Comparison of ENCODE assay signal across 8 cellular contexts in the genomic region with DNA sequence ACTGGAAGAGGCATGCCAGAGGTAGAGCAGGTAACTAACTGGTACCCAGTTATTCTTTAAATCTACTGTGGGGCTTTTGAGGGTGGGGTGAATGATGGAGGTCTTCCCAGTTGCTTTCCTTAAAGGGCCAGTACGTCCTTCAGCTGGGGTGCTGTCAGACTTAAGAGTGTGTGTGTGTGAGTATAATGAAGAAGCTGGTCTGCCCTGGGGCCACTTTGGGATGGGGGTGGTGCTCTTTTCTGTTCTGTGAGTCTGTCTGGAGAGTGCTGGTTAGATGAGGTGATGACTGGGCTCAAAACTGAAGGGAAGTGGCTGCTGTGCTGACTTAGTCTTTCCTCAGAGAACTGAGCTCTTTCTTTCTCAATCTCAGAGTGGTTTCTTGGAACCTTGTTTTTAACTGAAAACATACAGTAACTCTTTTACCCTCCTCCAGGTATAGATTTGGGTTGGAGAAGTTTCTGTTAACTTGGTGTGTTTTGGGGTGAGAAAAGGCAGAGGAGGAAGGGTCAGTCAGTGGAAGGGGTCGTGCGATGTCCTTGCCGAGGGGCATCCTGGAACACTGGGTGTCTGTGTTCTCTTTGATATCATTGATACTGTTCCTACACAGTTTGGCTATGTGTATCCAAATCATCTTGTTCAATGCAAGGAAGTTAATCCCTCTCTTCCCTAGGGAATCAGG. TPM values are rescaled to one million over a fixed set of nuclear protein-coding genes. Genes with fewer than 3 reads are reported as not detected.
DNase-seq lines count a peak whose midpoint lies in the region; ATAC-seq and TF ChIP-seq lines count a peak whose summit lies in the region.

No MANE protein-coding gene starts in this region.

- H3K9me3 Mint-ChIP-seq in activated T-helper 2 cell treated with anti-CD3 and anti-CD28 coated beads, Interferon-gamma antibody, Interleukin-2, Interleukin-4, amounts not matched to agents 10 μg/mL and 5 μg/mL and 100 μg/mL, durations not matched to agents 14 hours and 24 hours and 36 hours, result peaks cover 4% of the 10 kb centered on the region
- no peaks in the 10 kb centered on the region for H3K9me3 Mint-ChIP-seq in osteocyte (ENCODE audit: unreplicated experiment)

- peak overlapping the region; percentile 33 for H3K4me2 ChIP-seq in OCI-LY1 (ENCODE audit: low read length)

- H3K36me3 ChIP-seq in OCI-LY1 (ENCODE audit: insufficient read depth, low read length), result no peaks in the 10 kb centered on the region
- peaks cover 0 to 10% (median 0%) of the 10 kb centered on the region in 4 donors for H3K36me3 ChIP-seq in upper lobe of left lung

- no peak for TF ChIP-seq CTCF in GM12875 (IDR thresholded peaks at IDR 0.05; ENCODE audit: borderline replicate concordance, insufficient read depth, low read depth, low read length)
- no peak for TF ChIP-seq CTCF in OCI-LY1 (IDR thresholded peaks at IDR 0.05; ENCODE audit: low read length)
- no peak for TF ChIP-seq CTCF in fibroblast of villous mesenchyme (IDR thresholded peaks at IDR 0.05; ENCODE audit: insufficient read depth, low read depth, low read length)
- TF ChIP-seq CTCF in osteocyte (IDR thresholded peaks at IDR 0.05), result no peak
- TF ChIP-seq CTCF in upper lobe of left lung (IDR thresholded peaks at IDR 0.05), result no peak

- peak overlapping the region; percentile 18; the same call in 1 of the 2 replicates for H3K9ac ChIP-seq in OCI-LY1 (ENCODE audit: low read length)

- H3K36me3 Mint-ChIP-seq in activated T-helper 2 cell treated with anti-CD3 and anti-CD28 coated beads, Interferon-gamma antibody, Interleukin-2, Interleukin-4, amounts not matched to agents 10 μg/mL and 5 μg/mL and 100 μg/mL, durations not matched to agents 14 hours and 24 hours and 36 hours (ENCODE audit: low read depth), result peaks cover 17% of the 10 kb centered on the region
- H3K36me3 Mint-ChIP-seq in osteocyte (ENCODE audit: unreplicated experiment), result peaks cover 3% of the 10 kb centered on the region

- no peaks in the 10 kb centered on the region for H3K9me2 ChIP-seq in OCI-LY1 (ENCODE audit: low read depth, low read length)

- H4K20me1 ChIP-seq in OCI-LY1 (ENCODE audit: insufficient read depth, low read length), result no peaks in the 10 kb centered on the region

- H3K79me2 ChIP-seq in OCI-LY1 (ENCODE audit: insufficient read depth, low read length), result no peaks in the 10 kb centered on the region

- H3K27me3 Mint-ChIP-seq in activated T-helper 2 cell treated with anti-CD3 and anti-CD28 coated beads, Interferon-gamma antibody, Interleukin-2, Interleukin-4, amounts not matched to agents 10 μg/mL and 5 μg/mL and 100 μg/mL, durations not matched to agents 14 hours and 24 hours and 36 hours (ENCODE audit: low read depth), result no peaks in the 10 kb centered on the region
- no peaks in the 10 kb centered on the region for H3K27me3 Mint-ChIP-seq in osteocyte (ENCODE audit: unreplicated experiment)

- TF ChIP-seq POLR2A in upper lobe of left lung (IDR thresholded peaks at IDR 0.05), result peak in 1 of 4 donors; percentile 44

- H3K4me1 Mint-ChIP-seq in activated T-helper 2 cell treated with anti-CD3 and anti-CD28 coated beads, Interferon-gamma antibody, Interleukin-2, Interleukin-4, amounts not matched to agents 10 μg/mL and 5 μg/mL and 100 μg/mL, durations not matched to agents 14 hours and 24 hours and 36 hours (ENCODE audit: low read depth), result peaks cover 45% of the 10 kb centered on the region
- peaks cover 47% of the 10 kb centered on the region for H3K4me1 Mint-ChIP-seq in osteocyte (ENCODE audit: unreplicated experiment)

- H3K4me3 ChIP-seq in GM12875 (ENCODE audit: low read depth, low read length), result peak overlapping the region; percentile 61
- peak overlapping the region; percentile 2 for H3K4me3 ChIP-seq in OCI-LY1 (ENCODE audit: low read depth, low read length, poor library complexity, severe bottlenecking)
- H3K4me3 ChIP-seq in fibroblast of villous mesenchyme (ENCODE audit: low read depth, low read length), result peak overlapping the region; percentile 72
- H3K4me3 ChIP-seq in upper lobe of left lung, result peak overlapping the region in 3 of 4 donors; percentile 12 to 36 (median 34)

- H3K27ac Mint-ChIP-seq in activated T-helper 2 cell treated with anti-CD3 and anti-CD28 coated beads, Interferon-gamma antibody, Interleukin-2, Interleukin-4, amounts not matched to agents 10 μg/mL and 5 μg/mL and 100 μg/mL, durations not matched to agents 14 hours and 24 hours and 36 hours, result peak overlapping the region; percentile 96
- peak overlapping the region; percentile 98 for H3K27ac Mint-ChIP-seq in osteocyte (ENCODE audit: unreplicated experiment)

- peak; percentile 85 to 91 for ATAC-seq in upper lobe of left lung (ENCODE audit: low FRiP score in 2 of 2)

- H2AFZ ChIP-seq in OCI-LY1 (ENCODE audit: low read length), result peak overlapping the region; percentile 70; the same call in 1 of the 2 replicates

- 19 to 32% methylated on average over 4 of the region's 4 CpGs for WGBS in upper lobe of left lung, 2 donors

- H3K27ac ChIP-seq in OCI-LY1 (ENCODE audit: low read depth, low read length, poor library complexity, severe bottlenecking), result no peak overlapping the region
- peak overlapping the region; percentile 79 to 88 (median 80) for H3K27ac ChIP-seq in upper lobe of left lung

- H3K4me3 Mint-ChIP-seq in activated T-helper 2 cell treated with anti-CD3 and anti-CD28 coated beads, Interferon-gamma antibody, Interleukin-2, Interleukin-4, amounts not matched to agents 10 μg/mL and 5 μg/mL and 100 μg/mL, durations not matched to agents 14 hours and 24 hours and 36 hours (ENCODE audit: low read depth), result peak overlapping the region; percentile 97
- peak overlapping the region; percentile 89 for H3K4me3 Mint-ChIP-seq in osteocyte (ENCODE audit: unreplicated experiment)

- H3K9me3 ChIP-seq in OCI-LY1 (ENCODE audit: low read length) (no peaks in the 10 kb centered on the region), upper lobe of left lung (no peaks in the 10 kb centered on the region)

- intact Hi-C loops in activated T-helper 2 cell treated with anti-CD3 and anti-CD28 coated beads, Interferon-gamma antibody, Interleukin-2, Interleukin-4, amounts not matched to agents 10 μg/mL and 5 μg/mL and 100 μg/mL, durations not matched to agents 14 hours and 24 hours and 36 hours (cut with micrococcal nuclease), result loop anchor here (1.0 to 2.0 kb wide), 4 partner anchors 8 to 20 kb away; no protein-coding TSS in a partner anchor

- TF ChIP-seq EP300 in upper lobe of left lung (IDR thresholded peaks at IDR 0.05), result no peak

- H3K4me1 ChIP-seq in OCI-LY1 (ENCODE audit: insufficient read depth, low read length, severe bottlenecking) (peaks cover 18% of the 10 kb centered on the region), upper lobe of left lung (peaks cover 32 to 50% (median 42%) of the 10 kb centered on the region in 4 donors)

- peak; percentile 63 for DNase-seq in activated T-helper 2 cell treated with anti-CD3 and anti-CD28 coated beads, Interferon-gamma antibody, Interleukin-2, Interleukin-4, amounts not matched to agents 10 μg/mL and 5 μg/mL and 100 μg/mL, durations not matched to agents 14 hours and 24 hours and 36 hours (ENCODE audit: low spot score)
- peak; percentile 78 for DNase-seq in fibroblast of villous mesenchyme (ENCODE audit: low read depth)
- DNase-seq in osteocyte (ENCODE audit: extremely low spot score, unreplicated experiment), result no peak
- DNase-seq in upper lobe of left lung, result peak in 1 of 2 donors; percentile 65
- DNase-seq in RKO (ENCODE audit: low spot score), result no peak
- DNase-seq in NCI-H82 (lab: John Stamatoyannopoulos, UW), result no peak

- H3F3A ChIP-seq in OCI-LY1 (ENCODE audit: insufficient read depth, low read length), result no peaks in the 10 kb centered on the region

- H3K27me3 ChIP-seq in OCI-LY1 (ENCODE audit: insufficient read depth, low read length) (no peaks in the 10 kb centered on the region), upper lobe of left lung (no peaks in the 10 kb centered on the region)

RNA-seq across cellular contexts. Expression of a gene that starts 0.7 kb away (rescaled TPM):
- 210 and 212 TPM in 2 replicates for total RNA-seq in activated T-helper 2 cell treated with anti-CD3 and anti-CD28 coated beads, Interferon-gamma antibody, Interleukin-2, Interleukin-4, amounts not matched to agents 10 μg/mL and 5 μg/mL and 100 μg/mL, durations not matched to agents 14 hours and 24 hours and 36 hours
- 409 and 554 TPM in 2 replicates for total RNA-seq in fibroblast of villous mesenchyme
- total RNA-seq in osteocyte, result 431 and 452 TPM in 2 replicates
- total RNA-seq in upper lobe of left lung, result 1,000 to 10,000 TPM in 1 of 6 donors, 100 to 1,000 TPM in 5; 359 to 1,160 (median 531) TPM

Comparison
In these comparisons a context has a peak if more than half of its experiments do, and no peak if none do; other contexts are left out.
1. H3K4me3 ChIP-seq: peak in every context shown above with its lines; median percentile 72 in fibroblast of villous mesenchyme; 61 in GM12875; 34 in upper lobe of left lung; 2 in OCI-LY1.
2. DNase-seq: peak in activated T-helper 2 cell treated with anti-CD3 and anti-CD28 coated beads, Interferon-gamma antibody, Interleukin-2, Interleukin-4, amounts not matched to agents 10 μg/mL and 5 μg/mL and 100 μg/mL, durations not matched to agents 14 hours and 24 hours and 36 hours (single experiment) and fibroblast of villous mesenchyme (single experiment); none in osteocyte (single experiment), RKO (single experiment) and NCI-H82 (single experiment).